Comparison of ENCODE assay signal across 8 cellular contexts in the genomic region with DNA sequence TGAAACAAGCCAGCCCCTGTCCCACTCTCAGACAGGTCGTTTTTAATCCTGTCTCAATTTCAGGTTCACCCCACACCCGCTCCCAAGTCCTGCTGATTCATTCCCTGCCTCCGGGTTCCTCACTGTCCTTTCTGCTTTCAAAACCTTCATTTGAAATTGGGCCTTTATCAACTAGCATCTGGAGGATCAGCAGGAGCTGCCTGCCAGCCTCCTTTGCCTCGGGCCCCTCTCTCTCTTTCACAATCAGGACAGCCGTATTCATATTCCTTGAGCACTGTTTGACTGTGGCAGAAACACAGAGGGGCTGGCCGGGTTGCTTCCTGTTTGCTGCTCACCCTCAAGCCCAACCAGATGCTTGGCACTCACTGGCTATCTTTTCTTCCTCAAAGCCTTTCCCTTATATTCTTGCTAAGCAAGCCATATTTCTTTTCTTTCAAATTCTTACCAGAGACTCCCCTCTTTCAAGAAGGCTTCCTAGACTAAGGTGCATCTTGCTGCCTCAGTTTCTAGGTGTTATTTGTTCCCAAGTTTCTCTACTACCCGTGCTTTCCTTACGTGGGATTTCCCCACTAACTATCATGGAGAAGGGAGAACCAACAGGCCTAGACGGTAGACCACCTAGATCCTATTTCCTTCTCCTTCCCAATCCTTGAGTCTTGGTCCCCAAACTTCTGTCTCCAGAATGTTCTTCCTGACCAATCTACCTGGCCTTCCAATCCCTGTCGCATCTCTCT. TPM values are rescaled to one million over a fixed set of nuclear protein-coding genes. Genes with fewer than 3 reads are reported as not detected.
DNase-seq lines count a peak whose midpoint lies in the region; ATAC-seq and TF ChIP-seq lines count a peak whose summit lies in the region.

No MANE protein-coding gene starts in this region.

- TF ChIP-seq CTCF in choroid plexus epithelial cell (conservative IDR thresholded peaks at IDR 0.05; ENCODE audit: low read depth, low read length), result no peak

- H3K9me3 Mint-ChIP-seq in natural killer cell treated with Interleukin-12 subunit alpha and Interleukin-12 subunit beta and Interleukin-15 and Interleukin-18, amount 100 ng/mL, for 72 hours, result no peaks in the 10 kb centered on the region

- no peak overlapping the region for H3K4me3 ChIP-seq in choroid plexus epithelial cell (ENCODE audit: low read depth, low read length)

- no peaks in the 10 kb centered on the region for H3K27me3 Mint-ChIP-seq in natural killer cell treated with Interleukin-12 subunit alpha and Interleukin-12 subunit beta and Interleukin-15 and Interleukin-18, amount 100 ng/mL, for 72 hours

- peaks cover 61 to 70% of the 10 kb centered on the region in 2 donors for H3K4me1 Mint-ChIP-seq in natural killer cell treated with Interleukin-12 subunit alpha and Interleukin-12 subunit beta and Interleukin-15 and Interleukin-18, amount 100 ng/mL, for 72 hours (ENCODE audit: low read depth in 2 of 2)

- H3K27ac Mint-ChIP-seq in natural killer cell treated with Interleukin-12 subunit alpha and Interleukin-12 subunit beta and Interleukin-15 and Interleukin-18, amount 100 ng/mL, for 72 hours, result peak overlapping the region; percentile 32 to 95

- peak; percentile 90 for DNase-seq in EH (ENCODE audit: low read depth)
- peak; percentile 43 for DNase-seq in NCI-H446 treated with DMSO at 0.1 percent for 48 hours (lab: John Stamatoyannopoulos, UW)
- DNase-seq in choroid plexus epithelial cell (ENCODE audit: low read depth), result peak; percentile 61
- no peak for DNase-seq in natural killer cell treated with Interleukin-12 subunit alpha and Interleukin-12 subunit beta and Interleukin-15 and Interleukin-18, amount 100 ng/mL, for 72 hours (ENCODE audit: low spot score)
- no peak for DNase-seq in COLO668 (lab: John Stamatoyannopoulos, UW; ENCODE audit: unreplicated experiment)
- no peak for DNase-seq in activated CD4-positive, alpha-beta T cell treated with anti-CD3 and anti-CD28 coated beads, Interleukin-2, amount 50 U/mL, for 1 hour
- DNase-seq in NCI-H524 treated with DMSO at 0.1 percent for 48 hours (lab: John Stamatoyannopoulos, UW), result no peak
- no peak for DNase-seq in NCI-H2196 treated with DMSO at 0.1 percent for 48 hours (lab: John Stamatoyannopoulos, UW; ENCODE audit: unreplicated experiment)

- no peak for ATAC-seq in natural killer cell treated with Interleukin-12 subunit alpha and Interleukin-12 subunit beta and Interleukin-15 and Interleukin-18, amount 100 ng/mL, for 72 hours

- peak overlapping the region; percentile 14 for H3K4me3 Mint-ChIP-seq in natural killer cell treated with Interleukin-12 subunit alpha and Interleukin-12 subunit beta and Interleukin-15 and Interleukin-18, amount 100 ng/mL, for 72 hours

- no peaks in the 10 kb centered on the region for H3K36me3 Mint-ChIP-seq in natural killer cell treated with Interleukin-12 subunit alpha and Interleukin-12 subunit beta and Interleukin-15 and Interleukin-18, amount 100 ng/mL, for 72 hours

RNA-seq across cellular contexts. Expression of gene GALNT6, which starts 3.0 kb away (rescaled TPM):
- total RNA-seq in natural killer cell treated with Interleukin-12 subunit alpha and Interleukin-12 subunit beta and Interleukin-15 and Interleukin-18, amount 100 ng/mL, for 72 hours, result 10 to 100 TPM; 13.2 to 23.5 TPM

RNA-seq across cellular contexts. Expression of gene SLC4A8, which starts 36.4 kb away (rescaled TPM):
- total RNA-seq in natural killer cell treated with Interleukin-12 subunit alpha and Interleukin-12 subunit beta and Interleukin-15 and Interleukin-18, amount 100 ng/mL, for 72 hours, result 1 to 10 TPM; 4.3 to 6.3 TPM

RNA-seq across cellular contexts. Expression of gene CELA1, which starts 41.8 kb away (rescaled TPM):
- under 1 TPM in 1 of 2 donors, not detected in 1; 0.31 TPM for total RNA-seq in natural killer cell treated with Interleukin-12 subunit alpha and Interleukin-12 subunit beta and Interleukin-15 and Interleukin-18, amount 100 ng/mL, for 72 hours

Comparison
In these comparisons a context has a peak if more than half of its experiments do, and no peak if none do; other contexts are left out.
1. DNase-seq: peak in EH (single experiment), NCI-H446 treated with DMSO at 0.1 percent for 48 hours (single experiment) and choroid plexus epithelial cell (single experiment); none in natural killer cell treated with Interleukin-12 subunit alpha and Interleukin-12 subunit beta and Interleukin-15 and Interleukin-18, amount 100 ng/mL, for 72 hours (single experiment), COLO668 (single experiment), activated CD4-positive, alpha-beta T cell treated with anti-CD3 and anti-CD28 coated beads, Interleukin-2, amount 50 U/mL, for 1 hour (single experiment), NCI-H524 treated with DMSO at 0.1 percent for 48 hours (single experiment) and NCI-H2196 treated with DMSO at 0.1 percent for 48 hours (single experiment).